1 cellular context compared by ENCODE assay signal in genomic region chr2:233839447-233839820, GRCh38.
TF ChIP-seq lines count a peak whose summit lies in the region.

No MANE protein-coding gene starts in this region.

TF ChIP-seq in K562, 482 proteins besides CTCF, POLR2A, EP300 and RAD21:
- TF ChIP-seq NCOA1 (IDR thresholded peaks at IDR 0.05; ENCODE audit: low read depth) (no peak), CBX1 (IDR thresholded peaks at IDR 0.05; ENCODE audit: low read depth) (no peak), RBM22 (IDR thresholded peaks at IDR 0.05; ENCODE audit: low read depth, low read length, poor library complexity, severe bottlenecking) (peak; percentile 49), RBFOX2 (IDR thresholded peaks at IDR 0.05; ENCODE audit: low read depth, low read length) (peak; percentile 60; the same call in 1 of the 2 replicates), POLR2G (IDR thresholded peaks at IDR 0.05; ENCODE audit: low read depth, low read length) (peak; percentile 64)
